ENCODE assay signal across 26 cellular contexts in the genomic region with DNA sequence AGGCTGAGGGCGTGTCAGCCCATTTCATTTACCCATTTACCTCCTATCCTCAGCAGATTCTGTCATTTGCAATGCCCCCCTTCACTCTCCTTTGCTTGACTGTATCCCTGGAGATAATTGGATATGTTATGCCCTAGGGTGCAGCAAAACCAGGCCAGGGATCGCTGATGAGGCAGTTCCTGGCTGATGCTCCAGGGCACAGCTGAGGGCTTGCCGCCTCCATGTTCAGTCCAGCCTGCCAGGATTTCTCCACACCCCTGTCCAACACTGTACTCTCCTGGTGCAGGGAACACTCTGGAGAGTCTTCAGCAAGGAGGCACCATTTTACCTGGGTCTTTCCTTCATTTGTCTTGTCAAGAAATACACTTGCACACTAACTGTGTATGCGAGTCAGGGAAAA.
"Had no signal": no experiment of that assay in that cellular context is flagged by ENCODE, and none has a peak within 500 bp of the region (broad histone marks: within the 10 kb centered on the region; RNA-seq: fewer than 3 reads in every experiment).

No MANE protein-coding gene starts in this region.

- ATAC-seq: esophagus mucosa; gastrocnemius medialis; heart right ventricle; left colon; left ventricle myocardium superior; lower lobe of right lung; naive thymus-derived CD8-positive, alpha-beta T cell; psoas muscle; right cardiac atrium; stimulated activated memory B cell treated with anti-CD40 and anti-IgM and Interleukin-4, amounts not matched to agents 10 μg/mL and 1 μg/mL and 100 μg/mL, for 72 hours; stimulated activated naive CD8-positive, alpha-beta T cell treated with anti-CD3 and anti-CD28 coated beads, Interleukin-15, Interleukin-2, amounts not matched to agents 100 U/mL and 50 U/mL, for 24 hours had no signal

- DNase-seq: dorsolateral prefrontal cortex; effector CD4-positive, alpha-beta T cell; endodermal cell; foreskin fibroblast; gastrocnemius medialis; heart right ventricle; hippocampal formation; kidney glomerular epithelial cell; left colon; left ventricle myocardium superior; lower lobe of right lung; naive thymus-derived CD8-positive, alpha-beta T cell; nephron progenitor cell; nucleus accumbens; posterior cingulate gyrus; psoas muscle; right cardiac atrium; spleen; stimulated activated CD4-positive, alpha-beta T cell treated with anti-CD3 and anti-CD28 coated beads, Interleukin-4, amount 100 ng/mL, for 4 hours; stimulated activated naive CD8-positive, alpha-beta T cell treated with anti-CD3 and anti-CD28 coated beads, Interleukin-15, Interleukin-2, amounts not matched to agents 100 U/mL and 50 U/mL, for 24 hours; substantia nigra; testis; tibial artery had no signal

- H3K9me3 Mint-ChIP-seq: endodermal cell, nephron progenitor cell, type B pancreatic cell had no signal

- H3K27ac Mint-ChIP-seq: endodermal cell; naive thymus-derived CD8-positive, alpha-beta T cell; nephron progenitor cell; stimulated activated memory B cell treated with anti-CD40 and anti-IgM and Interleukin-4, amounts not matched to agents 10 μg/mL and 1 μg/mL and 100 μg/mL, for 72 hours; type B pancreatic cell had no signal

- H3K4me1 Mint-ChIP-seq: endodermal cell; naive thymus-derived CD8-positive, alpha-beta T cell; nephron progenitor cell; stimulated activated memory B cell treated with anti-CD40 and anti-IgM and Interleukin-4, amounts not matched to agents 10 μg/mL and 1 μg/mL and 100 μg/mL, for 72 hours had no signal

- H3K27me3 Mint-ChIP-seq: stimulated activated memory B cell treated with anti-CD40 and anti-IgM and Interleukin-4, amounts not matched to agents 10 μg/mL and 1 μg/mL and 100 μg/mL, for 72 hours had no signal

- H3K4me3 Mint-ChIP-seq: endodermal cell; naive thymus-derived CD8-positive, alpha-beta T cell; nephron progenitor cell; stimulated activated memory B cell treated with anti-CD40 and anti-IgM and Interleukin-4, amounts not matched to agents 10 μg/mL and 1 μg/mL and 100 μg/mL, for 72 hours; type B pancreatic cell had no signal

- H3K36me3 Mint-ChIP-seq: naive thymus-derived CD8-positive, alpha-beta T cell; stimulated activated memory B cell treated with anti-CD40 and anti-IgM and Interleukin-4, amounts not matched to agents 10 μg/mL and 1 μg/mL and 100 μg/mL, for 72 hours; type B pancreatic cell had no signal
